Comparison of ENCODE assay signal across 8 cellular contexts in genomic region chr1:205749826-205750682, GRCh38. TPM values are rescaled to one million over a fixed set of nuclear protein-coding genes. Genes with fewer than 3 reads are reported as not detected.
DNase-seq lines count a peak whose midpoint lies in the region; ATAC-seq, FAIRE-seq and TF ChIP-seq lines count a peak whose summit lies in the region.

Gene NUCKS1 (minus strand): TSS chr1:205750182. CDS start chr1:205749973, 209 bp downstream.

- intact Hi-C loops in esophagus muscularis mucosa (cut with DNase I), result loop anchor here (1.0 kb wide), 1 partner anchor 63 kb away; the partner anchor contains the start of gene SLC41A1

- FAIRE-seq in RCC 7860 (lab: Jason Lieb, UNC), result peak; percentile 96

- peak within 1 kb of the TSS; percentile 97 for H3K27ac Mint-ChIP-seq in activated T-cell treated with anti-CD3 and anti-CD28 coated beads, Interleukin-2, amount 50 U/mL, for 72 hours

- peaks cover 45% of the 10 kb centered on the region for H3K4me1 Mint-ChIP-seq in activated T-cell treated with anti-CD3 and anti-CD28 coated beads, Interleukin-2, amount 50 U/mL, for 72 hours (ENCODE audit: low read depth)

- H3K27me3 ChIP-seq in esophagus muscularis mucosa (no peaks in the 10 kb centered on the region), muscle layer of duodenum (ENCODE audit: low read depth, low read length) (no peaks in the 10 kb centered on the region)

- under 1% methylated on average over 18 of the region's 54 CpGs for WGBS in esophagus muscularis mucosa

- peaks cover 40% of the 10 kb centered on the region for H3K36me3 ChIP-seq in KOPT-K1 (ENCODE audit: insufficient read depth, low read length)
- H3K36me3 ChIP-seq in esophagus muscularis mucosa, result no peaks in the 10 kb centered on the region
- no peaks in the 10 kb centered on the region for H3K36me3 ChIP-seq in muscle layer of duodenum (ENCODE audit: control insufficient read depth in 1 of 2, insufficient read depth in 2 of 2, low read length in 2 of 2)

- peak; percentile 78 for ATAC-seq in GM21786 (IDR thresholded peaks at IDR 0.05; ENCODE audit: unreplicated experiment)
- peak; percentile 82 to 84 for ATAC-seq in activated T-cell treated with anti-CD3 and anti-CD28 coated beads, Interleukin-2, amount 50 U/mL, for 72 hours (replicated peaks in 1 of 2)

- no peaks in the 10 kb centered on the region for H3K9me3 Mint-ChIP-seq in activated T-cell treated with anti-CD3 and anti-CD28 coated beads, Interleukin-2, amount 50 U/mL, for 72 hours

- peak; percentile 60 for TF ChIP-seq POLR2A in esophagus muscularis mucosa (IDR thresholded peaks at IDR 0.05; ENCODE audit: low read depth)

- H3K9me3 ChIP-seq in KOPT-K1 (ENCODE audit: insufficient read depth, low read length, poor library complexity, severe bottlenecking) (no peaks in the 10 kb centered on the region), esophagus muscularis mucosa (no peaks in the 10 kb centered on the region), muscle layer of duodenum (ENCODE audit: control insufficient read depth in 1 of 2, low read length in 2 of 2) (no peaks in the 10 kb centered on the region)

- no peak for TF ChIP-seq EP300 in esophagus muscularis mucosa (IDR thresholded peaks at IDR 0.05)

- peaks cover 28 to 40% (median 38%) of the 10 kb centered on the region in 4 donors for H3K4me1 ChIP-seq in esophagus muscularis mucosa
- peaks cover 14 to 32% of the 10 kb centered on the region in 2 donors for H3K4me1 ChIP-seq in muscle layer of duodenum (ENCODE audit: control insufficient read depth in 1 of 2, insufficient read depth in 2 of 2, low read length in 2 of 2)

- H3K4me3 Mint-ChIP-seq in activated T-cell treated with anti-CD3 and anti-CD28 coated beads, Interleukin-2, amount 50 U/mL, for 72 hours, result peak within 1 kb of the TSS; percentile 94 to 97

- DNase-seq in DMS79 (lab: John Stamatoyannopoulos, UW), result peak; percentile 97
- peak; percentile 99 for DNase-seq in RCC 7860 (ENCODE audit: low spot score)
- peak; percentile 95 to 98 for DNase-seq in activated T-cell treated with anti-CD3 and anti-CD28 coated beads, Interleukin-2, amount 50 U/mL, for 72 hours
- peak; percentile 100 for DNase-seq in esophagus muscularis mucosa (ENCODE audit: extremely low spot score)
- peak; percentile 95 to 98 for DNase-seq in stimulated activated CD8-positive, alpha-beta memory T cell treated with anti-CD3 and anti-CD28 coated beads, Interleukin-7, amount 100 ng/mL, for 4 hours (ENCODE audit: low read depth in 2 of 2)

- peak within 1 kb of the TSS; percentile 88 for H3K27ac ChIP-seq in KOPT-K1 (ENCODE audit: low read depth, low read length, poor library complexity, severe bottlenecking)
- peak within 1 kb of the TSS; percentile 99 to 100 (median 99) for H3K27ac ChIP-seq in esophagus muscularis mucosa (replicated peaks in 1 of 4)
- peak within 1 kb of the TSS; percentile 98 for H3K27ac ChIP-seq in muscle layer of duodenum (ENCODE audit: low read length)

- H3K36me3 Mint-ChIP-seq in activated T-cell treated with anti-CD3 and anti-CD28 coated beads, Interleukin-2, amount 50 U/mL, for 72 hours (ENCODE audit: insufficient read depth in 2 of 2), result peaks cover 7 to 20% of the 10 kb centered on the region in 2 donors

- no peaks in the 10 kb centered on the region for H3K27me3 Mint-ChIP-seq in activated T-cell treated with anti-CD3 and anti-CD28 coated beads, Interleukin-2, amount 50 U/mL, for 72 hours (ENCODE audit: low read depth)

- TF ChIP-seq CTCF in esophagus muscularis mucosa (IDR thresholded peaks at IDR 0.05), result peak; percentile 13 to 57 (median 26)

- H3K4me3 ChIP-seq in esophagus muscularis mucosa (peak within 1 kb of the TSS; percentile 88 to 92 (median 91)), muscle layer of duodenum (ENCODE audit: low read depth in 1 of 2, low read length in 2 of 2) (peak within 1 kb of the TSS; percentile 75 to 97)

RNA-seq across cellular contexts. Expression of gene NUCKS1, which starts in this region (rescaled TPM):
- total RNA-seq in activated T-cell treated with anti-CD3 and anti-CD28 coated beads, Interleukin-2, amount 50 U/mL, for 72 hours, result 100 to 1,000 TPM; 192 to 257 TPM
- total RNA-seq in esophagus muscularis mucosa, result 100 to 1,000 TPM; 111 to 120 (median 116) TPM

Comparison
In these comparisons a context has a peak if more than half of its experiments do, and no peak if none do; other contexts are left out.
1. Peak in every context shown above with its lines: DNase-seq, ATAC-seq, H3K4me3 ChIP-seq and H3K27ac ChIP-seq.